ENCODE assay signal across 1 cellular context in the genomic region with DNA sequence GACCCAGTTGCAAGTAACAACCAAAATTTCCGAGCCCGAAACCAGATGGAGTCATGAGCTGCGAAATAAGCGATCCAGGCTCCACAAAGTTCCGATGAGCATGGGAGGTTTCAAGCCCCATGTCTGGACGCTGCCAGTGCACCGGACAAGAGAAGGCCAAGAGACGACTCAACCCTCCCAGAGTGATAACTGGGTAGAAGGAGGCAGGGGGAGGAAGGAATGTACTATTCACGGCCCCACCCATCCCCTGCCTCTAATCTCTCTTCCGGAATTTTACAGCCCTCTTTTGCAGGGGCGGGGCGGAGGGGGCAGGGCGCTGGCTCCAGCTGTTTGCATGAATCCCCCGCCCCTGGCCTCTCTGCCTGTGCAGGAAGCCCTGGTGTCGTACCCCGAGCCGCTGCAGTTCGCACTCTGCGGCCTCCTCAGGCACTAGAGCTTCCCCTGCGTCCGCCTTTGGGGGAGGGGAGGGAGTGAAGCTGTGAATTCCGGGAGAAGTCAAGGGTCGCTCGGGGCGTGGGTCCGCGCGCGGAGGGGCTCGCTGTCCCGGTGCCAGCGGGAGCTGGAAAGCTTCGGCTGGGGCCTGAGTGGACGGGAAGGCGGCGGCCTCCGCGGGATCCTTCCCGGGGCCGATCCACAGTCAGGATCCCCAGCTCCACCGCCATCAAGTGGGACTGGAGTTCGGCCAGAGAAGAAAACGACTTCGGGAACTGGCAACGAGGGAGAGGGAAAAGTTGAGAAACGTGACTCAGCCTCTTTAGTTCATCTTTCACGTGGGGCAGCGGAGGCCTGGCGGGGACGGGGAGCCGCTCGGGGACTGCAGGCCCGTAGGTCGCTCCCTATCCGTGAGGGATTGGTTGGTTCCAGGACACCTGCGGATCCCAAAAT.
TF ChIP-seq lines count a peak whose summit lies in the region.

No MANE protein-coding gene starts in this region.

TF ChIP-seq in HEK293, 187 proteins besides CTCF, POLR2A, EP300 and RAD21 (continued from another document):
- TF ChIP-seq, protein P1, sequence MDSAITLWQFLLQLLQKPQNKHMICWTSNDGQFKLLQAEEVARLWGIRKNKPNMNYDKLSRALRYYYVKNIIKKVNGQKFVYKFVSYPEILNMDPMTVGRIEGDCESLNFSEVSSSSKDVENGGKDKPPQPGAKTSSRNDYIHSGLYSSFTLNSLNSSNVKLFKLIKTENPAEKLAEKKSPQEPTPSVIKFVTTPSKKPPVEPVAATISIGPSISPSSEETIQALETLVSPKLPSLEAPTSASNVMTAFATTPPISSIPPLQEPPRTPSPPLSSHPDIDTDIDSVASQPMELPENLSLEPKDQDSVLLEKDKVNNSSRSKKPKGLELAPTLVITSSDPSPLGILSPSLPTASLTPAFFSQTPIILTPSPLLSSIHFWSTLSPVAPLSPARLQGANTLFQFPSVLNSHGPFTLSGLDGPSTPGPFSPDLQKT (IDR thresholded peaks at IDR 0.05; ENCODE audit: borderline replicate concordance, low read depth, low read length), result no peak
- peak; percentile 42 for TF ChIP-seq ZNF660 (tag by site-specific recombination; IDR thresholded peaks at IDR 0.05)
- TF ChIP-seq YY2 (tag by site-specific recombination; IDR thresholded peaks at IDR 0.05), result no peak; the same call in 1 of the 2 replicates
- TF ChIP-seq ZNF558 (tag by site-specific recombination; IDR thresholded peaks at IDR 0.05), result no peak
- TF ChIP-seq ZNF571 (tag by site-specific recombination; IDR thresholded peaks at IDR 0.05), result no peak
- TF ChIP-seq KLF9 (tag by site-specific recombination; IDR thresholded peaks at IDR 0.05; ENCODE audit: low read depth), result peak; percentile 97
- peak; percentile 86 for TF ChIP-seq IKZF3 (tag by site-specific recombination; IDR thresholded peaks at IDR 0.05)
- TF ChIP-seq ZNF169 (tag by site-specific recombination; IDR thresholded peaks at IDR 0.05), result no peak
- no peak for TF ChIP-seq MYNN (tag by site-specific recombination; IDR thresholded peaks at IDR 0.05; ENCODE audit: borderline replicate concordance)
- TF ChIP-seq, protein P2, sequence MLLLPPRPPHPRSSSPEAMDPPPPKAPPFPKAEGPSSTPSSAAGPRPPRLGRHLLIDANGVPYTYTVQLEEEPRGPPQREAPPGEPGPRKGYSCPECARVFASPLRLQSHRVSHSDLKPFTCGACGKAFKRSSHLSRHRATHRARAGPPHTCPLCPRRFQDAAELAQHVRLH (tag by site-specific recombination; IDR thresholded peaks at IDR 0.05), result peak; percentile 75; the same call in 1 of the 2 replicates
- peak; percentile 77 for TF ChIP-seq ZIC2 (tag by site-specific recombination; IDR thresholded peaks at IDR 0.05)
- TF ChIP-seq ZNF335 (tag by site-specific recombination; conservative IDR thresholded peaks at IDR 0.05), result peak; percentile 90
- TF ChIP-seq, protein P3, sequence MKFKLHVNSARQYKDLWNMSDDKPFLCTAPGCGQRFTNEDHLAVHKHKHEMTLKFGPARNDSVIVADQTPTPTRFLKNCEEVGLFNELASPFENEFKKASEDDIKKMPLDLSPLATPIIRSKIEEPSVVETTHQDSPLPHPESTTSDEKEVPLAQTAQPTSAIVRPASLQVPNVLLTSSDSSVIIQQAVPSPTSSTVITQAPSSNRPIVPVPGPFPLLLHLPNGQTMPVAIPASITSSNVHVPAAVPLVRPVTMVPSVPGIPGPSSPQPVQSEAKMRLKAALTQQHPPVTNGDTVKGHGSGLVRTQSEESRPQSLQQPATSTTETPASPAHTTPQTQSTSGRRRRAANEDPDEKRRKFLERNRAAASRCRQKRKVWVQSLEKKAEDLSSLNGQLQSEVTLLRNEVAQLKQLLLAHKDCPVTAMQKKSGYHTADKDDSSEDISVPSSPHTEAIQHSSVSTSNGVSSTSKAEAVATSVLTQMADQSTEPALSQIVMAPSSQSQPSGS (tag by site-specific recombination; IDR thresholded peaks at IDR 0.05; ENCODE audit: low read depth), result no peak
- no peak for TF ChIP-seq ZNF776 (tag by site-specific recombination; IDR thresholded peaks at IDR 0.05; ENCODE audit: borderline replicate concordance)
- TF ChIP-seq, protein P4, sequence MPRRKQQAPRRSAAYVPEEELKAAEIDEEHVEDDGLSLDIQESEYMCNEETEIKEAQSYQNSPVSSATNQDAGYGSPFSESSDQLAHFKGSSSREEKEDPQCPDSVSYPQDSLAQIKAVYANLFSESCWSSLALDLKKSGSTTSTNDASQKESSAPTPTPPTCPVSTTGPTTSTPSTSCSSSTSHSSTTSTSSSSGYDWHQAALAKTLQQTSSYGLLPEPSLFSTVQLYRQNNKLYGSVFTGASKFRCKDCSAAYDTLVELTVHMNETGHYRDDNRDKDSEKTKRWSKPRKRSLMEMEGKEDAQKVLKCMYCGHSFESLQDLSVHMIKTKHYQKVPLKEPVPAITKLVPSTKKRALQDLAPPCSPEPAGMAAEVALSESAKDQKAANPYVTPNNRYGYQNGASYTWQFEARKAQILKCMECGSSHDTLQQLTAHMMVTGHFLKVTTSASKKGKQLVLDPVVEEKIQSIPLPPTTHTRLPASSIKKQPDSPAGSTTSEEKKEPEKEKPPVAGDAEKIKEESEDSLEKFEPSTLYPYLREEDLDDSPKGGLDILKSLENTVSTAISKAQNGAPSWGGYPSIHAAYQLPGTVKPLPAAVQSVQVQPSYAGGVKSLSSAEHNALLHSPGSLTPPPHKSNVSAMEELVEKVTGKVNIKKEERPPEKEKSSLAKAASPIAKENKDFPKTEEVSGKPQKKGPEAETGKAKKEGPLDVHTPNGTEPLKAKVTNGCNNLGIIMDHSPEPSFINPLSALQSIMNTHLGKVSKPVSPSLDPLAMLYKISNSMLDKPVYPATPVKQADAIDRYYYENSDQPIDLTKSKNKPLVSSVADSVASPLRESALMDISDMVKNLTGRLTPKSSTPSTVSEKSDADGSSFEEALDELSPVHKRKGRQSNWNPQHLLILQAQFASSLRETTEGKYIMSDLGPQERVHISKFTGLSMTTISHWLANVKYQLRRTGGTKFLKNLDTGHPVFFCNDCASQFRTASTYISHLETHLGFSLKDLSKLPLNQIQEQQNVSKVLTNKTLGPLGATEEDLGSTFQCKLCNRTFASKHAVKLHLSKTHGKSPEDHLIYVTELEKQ (tag by site-specific recombination; IDR thresholded peaks at IDR 0.05; ENCODE audit: borderline replicate concordance), result peak; percentile 15; the same call in 1 of the 2 replicates
- peak; percentile 53; the same call in 1 of the 2 replicates for TF ChIP-seq HOXD13 (CRISPR knock-in tag; IDR thresholded peaks at IDR 0.05; ENCODE audit: borderline replicate concordance)
- TF ChIP-seq, protein P5, sequence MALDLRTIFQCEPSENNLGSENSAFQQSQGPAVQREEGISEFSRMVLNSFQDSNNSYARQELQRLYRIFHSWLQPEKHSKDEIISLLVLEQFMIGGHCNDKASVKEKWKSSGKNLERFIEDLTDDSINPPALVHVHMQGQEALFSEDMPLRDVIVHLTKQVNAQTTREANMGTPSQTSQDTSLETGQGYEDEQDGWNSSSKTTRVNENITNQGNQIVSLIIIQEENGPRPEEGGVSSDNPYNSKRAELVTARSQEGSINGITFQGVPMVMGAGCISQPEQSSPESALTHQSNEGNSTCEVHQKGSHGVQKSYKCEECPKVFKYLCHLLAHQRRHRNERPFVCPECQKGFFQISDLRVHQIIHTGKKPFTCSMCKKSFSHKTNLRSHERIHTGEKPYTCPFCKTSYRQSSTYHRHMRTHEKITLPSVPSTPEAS (tag by site-specific recombination; IDR thresholded peaks at IDR 0.05), result peak; percentile 22; the same call in 1 of the 2 replicates
- peak; percentile 92 for TF ChIP-seq SP7 (tag by site-specific recombination; IDR thresholded peaks at IDR 0.05)
- TF ChIP-seq ZNF155 (tag by site-specific recombination; IDR thresholded peaks at IDR 0.05), result no peak
- no peak for TF ChIP-seq ZNF248 (tag by site-specific recombination; IDR thresholded peaks at IDR 0.05)
- TF ChIP-seq ZNF341 (tag by site-specific recombination; IDR thresholded peaks at IDR 0.05; ENCODE audit: low read depth), result peak; percentile 83
- no peak for TF ChIP-seq ZNF521 (tag by site-specific recombination; IDR thresholded peaks at IDR 0.05)
- TF ChIP-seq ZNF423 (tag by site-specific recombination; IDR thresholded peaks at IDR 0.05), result 0 out of 2 replicates have a peak, but pooled peaks have one; percentile 12
- TF ChIP-seq ZXDB (tag by site-specific recombination; IDR thresholded peaks at IDR 0.05), result peak; percentile 99
- TF ChIP-seq, protein P6, sequence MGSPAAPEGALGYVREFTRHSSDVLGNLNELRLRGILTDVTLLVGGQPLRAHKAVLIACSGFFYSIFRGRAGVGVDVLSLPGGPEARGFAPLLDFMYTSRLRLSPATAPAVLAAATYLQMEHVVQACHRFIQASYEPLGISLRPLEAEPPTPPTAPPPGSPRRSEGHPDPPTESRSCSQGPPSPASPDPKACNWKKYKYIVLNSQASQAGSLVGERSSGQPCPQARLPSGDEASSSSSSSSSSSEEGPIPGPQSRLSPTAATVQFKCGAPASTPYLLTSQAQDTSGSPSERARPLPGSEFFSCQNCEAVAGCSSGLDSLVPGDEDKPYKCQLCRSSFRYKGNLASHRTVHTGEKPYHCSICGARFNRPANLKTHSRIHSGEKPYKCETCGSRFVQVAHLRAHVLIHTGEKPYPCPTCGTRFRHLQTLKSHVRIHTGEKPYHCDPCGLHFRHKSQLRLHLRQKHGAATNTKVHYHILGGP (tag by site-specific recombination; IDR thresholded peaks at IDR 0.05), result no peak
- peak; percentile 60; the same call in 1 of the 2 replicates for TF ChIP-seq WT1 (tag by site-specific recombination; IDR thresholded peaks at IDR 0.05)
- peak; percentile 71 for TF ChIP-seq ZNF394 (tag by site-specific recombination; IDR thresholded peaks at IDR 0.05; ENCODE audit: borderline replicate concordance)
- TF ChIP-seq ZNF274 (IDR thresholded peaks at IDR 0.05; ENCODE audit: low read length), result no peak
- TF ChIP-seq ZNF274 (tag by site-specific recombination; IDR thresholded peaks at IDR 0.05; ENCODE audit: borderline replicate concordance), result no peak
- TF ChIP-seq ZNF624 (tag by site-specific recombination; IDR thresholded peaks at IDR 0.05), result no peak
- TF ChIP-seq, protein P7, sequence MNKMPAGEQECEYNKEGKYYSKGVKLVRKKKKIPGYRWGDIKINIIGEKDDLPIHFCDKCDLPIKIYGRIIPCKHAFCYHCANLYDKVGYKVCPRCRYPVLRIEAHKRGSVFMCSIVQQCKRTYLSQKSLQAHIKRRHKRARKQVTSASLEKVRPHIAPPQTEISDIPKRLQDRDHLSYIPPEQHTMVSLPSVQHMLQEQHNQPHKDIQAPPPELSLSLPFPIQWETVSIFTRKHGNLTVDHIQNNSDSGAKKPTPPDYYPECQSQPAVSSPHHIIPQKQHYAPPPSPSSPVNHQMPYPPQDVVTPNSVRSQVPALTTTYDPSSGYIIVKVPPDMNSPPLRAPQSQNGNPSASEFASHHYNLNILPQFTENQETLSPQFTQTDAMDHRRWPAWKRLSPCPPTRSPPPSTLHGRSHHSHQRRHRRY (tag by site-specific recombination; IDR thresholded peaks at IDR 0.05), result no peak
- TF ChIP-seq ZBTB20 (tag by site-specific recombination; IDR thresholded peaks at IDR 0.05), result peak; percentile 79
- TF ChIP-seq ZBTB8A (tag by site-specific recombination; IDR thresholded peaks at IDR 0.05), result peak; percentile 79
- TF ChIP-seq, protein P8, sequence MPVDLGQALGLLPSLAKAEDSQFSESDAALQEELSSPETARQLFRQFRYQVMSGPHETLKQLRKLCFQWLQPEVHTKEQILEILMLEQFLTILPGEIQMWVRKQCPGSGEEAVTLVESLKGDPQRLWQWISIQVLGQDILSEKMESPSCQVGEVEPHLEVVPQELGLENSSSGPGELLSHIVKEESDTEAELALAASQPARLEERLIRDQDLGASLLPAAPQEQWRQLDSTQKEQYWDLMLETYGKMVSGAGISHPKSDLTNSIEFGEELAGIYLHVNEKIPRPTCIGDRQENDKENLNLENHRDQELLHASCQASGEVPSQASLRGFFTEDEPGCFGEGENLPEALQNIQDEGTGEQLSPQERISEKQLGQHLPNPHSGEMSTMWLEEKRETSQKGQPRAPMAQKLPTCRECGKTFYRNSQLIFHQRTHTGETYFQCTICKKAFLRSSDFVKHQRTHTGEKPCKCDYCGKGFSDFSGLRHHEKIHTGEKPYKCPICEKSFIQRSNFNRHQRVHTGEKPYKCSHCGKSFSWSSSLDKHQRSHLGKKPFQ (tag by site-specific recombination; IDR thresholded peaks at IDR 0.05), result peak; percentile 78
- TF ChIP-seq MZF1 (tag by site-specific recombination; IDR thresholded peaks at IDR 0.05; ENCODE audit: borderline replicate concordance), result peak; percentile 97
- no peak for TF ChIP-seq ZNF544 (tag by site-specific recombination; IDR thresholded peaks at IDR 0.05)
- 0 out of 2 replicates have a peak, but pooled peaks have one; percentile 13 for TF ChIP-seq ZNF785 (tag by site-specific recombination; IDR thresholded peaks at IDR 0.05)
- peak; percentile 61 for TF ChIP-seq KLF8 (tag by site-specific recombination; IDR thresholded peaks at IDR 0.05)
- TF ChIP-seq ZNF146 (tag by site-specific recombination; IDR thresholded peaks at IDR 0.05), result 0 out of 2 replicates have a peak, but pooled peaks have one; percentile 27
- TF ChIP-seq GLI4 (tag by site-specific recombination; IDR thresholded peaks at IDR 0.05), result no peak
- no peak; the same call in 1 of the 2 replicates for TF ChIP-seq ZFP69B (tag by site-specific recombination; IDR thresholded peaks at IDR 0.05)
- TF ChIP-seq, protein P9, sequence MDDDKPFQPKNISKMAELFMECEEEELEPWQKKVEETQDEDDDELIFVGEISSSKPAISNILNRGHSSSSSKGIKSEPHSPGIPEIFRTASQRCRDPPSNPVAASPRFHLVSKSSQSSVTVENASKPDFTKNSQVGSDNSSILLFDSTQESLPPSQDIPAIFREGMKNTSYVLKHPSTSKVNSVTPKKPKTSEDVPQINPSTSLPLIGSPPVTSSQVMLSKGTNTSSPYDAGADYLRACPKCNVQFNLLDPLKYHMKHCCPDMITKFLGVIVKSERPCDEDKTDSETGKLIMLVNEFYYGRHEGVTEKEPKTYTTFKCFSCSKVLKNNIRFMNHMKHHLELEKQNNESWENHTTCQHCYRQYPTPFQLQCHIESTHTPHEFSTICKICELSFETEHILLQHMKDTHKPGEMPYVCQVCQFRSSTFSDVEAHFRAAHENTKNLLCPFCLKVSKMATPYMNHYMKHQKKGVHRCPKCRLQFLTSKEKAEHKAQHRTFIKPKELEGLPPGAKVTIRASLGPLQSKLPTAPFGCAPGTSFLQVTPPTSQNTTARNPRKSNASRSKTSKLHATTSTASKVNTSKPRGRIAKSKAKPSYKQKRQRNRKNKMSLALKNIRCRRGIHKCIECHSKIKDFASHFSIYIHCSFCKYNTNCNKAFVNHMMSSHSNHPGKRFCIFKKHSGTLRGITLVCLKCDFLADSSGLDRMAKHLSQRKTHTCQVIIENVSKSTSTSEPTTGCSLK (tag by site-specific recombination; IDR thresholded peaks at IDR 0.05), result no peak
- no peak for TF ChIP-seq ZNF140 (tag by site-specific recombination; IDR thresholded peaks at IDR 0.05)
- TF ChIP-seq ZNF391 (tag by site-specific recombination; IDR thresholded peaks at IDR 0.05; ENCODE audit: borderline replicate concordance, low read depth), result peak; percentile 80
